In the genomic region with DNA sequence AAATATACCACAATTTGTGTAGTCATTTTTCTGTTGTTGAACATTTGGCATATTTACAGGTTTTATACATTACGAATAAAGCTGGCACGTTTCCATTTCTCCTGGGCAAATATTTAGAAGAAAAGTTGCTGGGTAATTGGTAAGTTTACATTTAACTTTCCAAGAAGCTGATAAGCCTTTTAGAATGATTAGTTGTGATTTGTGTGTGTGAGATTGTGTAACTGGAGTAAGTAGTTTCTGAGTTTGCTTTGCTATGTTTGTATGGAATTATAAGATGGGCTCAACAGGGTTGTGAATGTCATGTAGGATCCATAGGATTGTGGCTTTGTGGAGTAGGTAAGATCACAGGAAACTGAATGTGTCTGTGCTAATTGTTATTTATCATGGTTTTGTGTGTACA, we compare ENCODE assay signal across 1 cellular context.
TF ChIP-seq lines count a peak whose summit lies in the region.

No MANE protein-coding gene starts in this region.

TF ChIP-seq in HEK293, 187 proteins besides CTCF, POLR2A, EP300 and RAD21 (continued from another document):
- TF ChIP-seq, protein P1, sequence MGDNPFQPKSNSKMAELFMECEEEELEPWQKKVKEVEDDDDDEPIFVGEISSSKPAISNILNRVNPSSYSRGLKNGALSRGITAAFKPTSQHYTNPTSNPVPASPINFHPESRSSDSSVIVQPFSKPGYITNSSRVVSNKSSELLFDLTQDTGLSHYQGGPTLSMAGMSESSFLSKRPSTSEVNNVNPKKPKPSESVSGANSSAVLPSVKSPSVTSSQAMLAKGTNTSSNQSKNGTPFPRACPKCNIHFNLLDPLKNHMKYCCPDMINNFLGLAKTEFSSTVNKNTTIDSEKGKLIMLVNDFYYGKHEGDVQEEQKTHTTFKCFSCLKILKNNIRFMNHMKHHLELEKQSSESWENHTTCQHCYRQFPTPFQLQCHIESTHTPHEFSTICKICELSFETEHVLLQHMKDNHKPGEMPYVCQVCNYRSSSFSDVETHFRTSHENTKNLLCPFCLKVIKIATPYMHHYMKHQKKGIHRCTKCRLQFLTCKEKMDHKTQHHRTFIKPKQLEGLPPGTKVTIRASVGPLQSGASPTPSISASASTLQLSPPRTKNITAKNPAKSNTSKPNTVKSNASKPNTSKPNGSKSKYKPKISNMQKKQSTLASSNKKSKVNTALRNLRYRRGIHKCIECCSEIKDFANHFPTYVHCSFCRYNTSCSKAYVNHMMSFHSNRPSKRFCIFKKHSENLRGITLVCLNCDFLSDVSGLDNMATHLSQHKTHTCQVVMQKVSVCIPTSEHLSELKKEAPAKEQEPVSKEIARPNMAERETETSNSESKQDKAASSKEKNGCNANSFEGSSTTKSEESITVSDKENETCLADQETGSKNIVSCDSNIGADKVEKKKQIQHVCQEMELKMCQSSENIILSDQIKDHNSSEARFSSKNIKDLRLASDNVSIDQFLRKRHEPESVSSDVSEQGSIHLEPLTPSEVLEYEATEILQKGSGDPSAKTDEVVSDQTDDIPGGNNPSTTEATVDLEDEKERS (tag by site-specific recombination; IDR thresholded peaks at IDR 0.05): 0 out of 2 replicates have a peak, but pooled peaks have one; percentile 22
- TF ChIP-seq KLF7 (tag by site-specific recombination; IDR thresholded peaks at IDR 0.05; ENCODE audit: borderline replicate concordance): no peak
- TF ChIP-seq GFI1B (tag by site-specific recombination; IDR thresholded peaks at IDR 0.05): peak; percentile 73; the same call in 1 of the 2 replicates
- peak; percentile 43; the same call in 1 of the 2 replicates for TF ChIP-seq FEZF1 (tag by site-specific recombination; IDR thresholded peaks at IDR 0.05)
- no peak for TF ChIP-seq TRIM28 (IDR thresholded peaks at IDR 0.05; ENCODE audit: borderline replicate concordance, low read length)
- peak; percentile 67 for TF ChIP-seq SCRT2 (tag by site-specific recombination; IDR thresholded peaks at IDR 0.05)
- TF ChIP-seq KLF10 (tag by site-specific recombination; IDR thresholded peaks at IDR 0.05): no peak
- peak; percentile 74; the same call in 1 of the 2 replicates for TF ChIP-seq ZNF2 (tag by site-specific recombination; IDR thresholded peaks at IDR 0.05)
- 0 out of 2 replicates have a peak, but pooled peaks have one; percentile 74 for TF ChIP-seq ZNF664 (tag by site-specific recombination; IDR thresholded peaks at IDR 0.05)
- TF ChIP-seq ZBTB17 (tag by site-specific recombination; IDR thresholded peaks at IDR 0.05): peak; percentile 52
- TF ChIP-seq ZBTB21 (tag by site-specific recombination; IDR thresholded peaks at IDR 0.05): 0 out of 2 replicates have a peak, but pooled peaks have one; percentile 2
- peak; percentile 45; the same call in 1 of the 2 replicates for TF ChIP-seq ZNF600 (tag by site-specific recombination; IDR thresholded peaks at IDR 0.05)
